In genomic region chr2:196260546-196260945, GRCh38 we compare ENCODE assay signal across 9 cellular contexts.
DNase-seq lines count a peak whose midpoint lies in the region; ATAC-seq and TF ChIP-seq lines count a peak whose summit lies in the region.
"Had no signal": no experiment of that assay in that cellular context is flagged by ENCODE, and none has a peak within 500 bp of the region (broad histone marks: within the 10 kb centered on the region; RNA-seq: fewer than 3 reads in every experiment).

No MANE protein-coding gene starts in this region.

- peak overlapping the region; percentile 60 for H3K4me2 ChIP-seq in hepatocyte

- no peaks in the 10 kb centered on the region for H3K9me2 ChIP-seq in hepatocyte (replicated peaks; ENCODE audit: insufficient read depth)

- no peaks in the 10 kb centered on the region for H3K27me3 ChIP-seq in hepatocyte
- H3K27me3 ChIP-seq: ascending aorta had no signal

- DNase-seq in activated CD8-positive, alpha-beta memory T cell treated with anti-CD3 and anti-CD28 coated beads, Interleukin-2, amount 10 ng/mL, durations not matched to agents 7 days and 5 days = no peak
- DNase-seq in activated CD8-positive, alpha-beta memory T cell treated with anti-CD3 and anti-CD28 coated beads, Interleukin-2, amount 50 U/mL, for 48 hours = no peak
- no peak for DNase-seq in activated B cell treated with CpG ODN at 0.5 μM for 24 hours
- DNase-seq in hepatocyte (ENCODE audit: low spot score) = no peak
- DNase-seq in stimulated activated naive CD8-positive, alpha-beta T cell treated with anti-CD3 and anti-CD28 coated beads, Interleukin-15, amount 100 ng/mL, for 72 hours = no peak
- no peak for DNase-seq in AG08395 (ENCODE audit: low spot score)
- DNase-seq in posterior vena cava (ENCODE audit: low spot score) = no peak

- WGBS in hepatocyte (ENCODE audit: low lambda C conversion rate, missing lambda C conversion rate) = 62% methylated on average over 5 of the region's 5 CpGs

- H3K27ac ChIP-seq in hepatocyte = peak overlapping the region; percentile 86
- H3K27ac ChIP-seq: ascending aorta had no signal

- CTCF ChIA-PET in activated CD8-positive, alpha-beta memory T cell treated with anti-CD3 and anti-CD28 coated beads, Interleukin-2, amount 10 ng/mL, durations not matched to agents 7 days and 5 days (lab: Charles Lee) = interaction anchor here (0.8 to 4.6 kb wide), 14 partner anchors 9 to 182 kb away, joined by 3 to 33 read pairs (median 4); no protein-coding TSS in a partner anchor
- CTCF ChIA-PET in activated B cell treated with CpG ODN at 0.5 μM for 24 hours (lab: Charles Lee) = interaction anchor here (1.3 to 4.7 kb wide), 8 partner anchors 10 to 183 kb away, joined by 3 to 27 read pairs (median 4); no protein-coding TSS in a partner anchor

- peak overlapping the region; percentile 73 for H3K4me3 Mint-ChIP-seq in activated CD8-positive, alpha-beta memory T cell treated with anti-CD3 and anti-CD28 coated beads, Interleukin-2, amount 10 ng/mL, durations not matched to agents 7 days and 5 days
- peak overlapping the region; percentile 67 for H3K4me3 Mint-ChIP-seq in activated B cell treated with CpG ODN at 0.5 μM for 24 hours
- peak overlapping the region; percentile 76 to 81 for H3K4me3 Mint-ChIP-seq in stimulated activated naive CD8-positive, alpha-beta T cell treated with anti-CD3 and anti-CD28 coated beads, Interleukin-15, amount 100 ng/mL, for 72 hours

- H3K4me1 Mint-ChIP-seq in activated CD8-positive, alpha-beta memory T cell treated with anti-CD3 and anti-CD28 coated beads, Interleukin-2, amount 10 ng/mL, durations not matched to agents 7 days and 5 days = peaks cover 78% of the 10 kb centered on the region
- H3K4me1 Mint-ChIP-seq in activated B cell treated with CpG ODN at 0.5 μM for 24 hours = peaks cover 61% of the 10 kb centered on the region
- H3K4me1 Mint-ChIP-seq in stimulated activated naive CD8-positive, alpha-beta T cell treated with anti-CD3 and anti-CD28 coated beads, Interleukin-15, amount 100 ng/mL, for 72 hours = peaks cover 63% of the 10 kb centered on the region

- peak; percentile 50 for ATAC-seq in activated CD8-positive, alpha-beta memory T cell treated with anti-CD3 and anti-CD28 coated beads, Interleukin-2, amount 10 ng/mL, durations not matched to agents 7 days and 5 days
- ATAC-seq in activated B cell treated with CpG ODN at 0.5 μM for 24 hours (ENCODE audit: low read depth) (peak; percentile 34), HG02610 (IDR thresholded peaks at IDR 0.05; ENCODE audit: unreplicated experiment) (no peak)
- ATAC-seq in stimulated activated naive CD8-positive, alpha-beta T cell treated with anti-CD3 and anti-CD28 coated beads, Interleukin-15, amount 100 ng/mL, for 72 hours = peak; percentile 70

- no peak for TF ChIP-seq CTCF in activated B cell treated with CpG ODN at 0.5 μM for 24 hours (IDR thresholded peaks at IDR 0.05)
- TF ChIP-seq CTCF in hepatocyte (IDR thresholded peaks at IDR 0.05; ENCODE audit: poor library complexity) = no peak

- peaks cover 18% of the 10 kb centered on the region for H3K79me2 ChIP-seq in hepatocyte

- POLR2A ChIA-PET in activated B cell treated with CpG ODN at 0.5 μM for 24 hours (lab: Charles Lee) = interaction anchor here (0.6 to 5.6 kb wide), 15 partner anchors 9 to 142 kb away, joined by 3 to 43 read pairs (median 7); partner anchors contain the start of gene STK17B

- H3K27me3 Mint-ChIP-seq in activated CD8-positive, alpha-beta memory T cell treated with anti-CD3 and anti-CD28 coated beads, Interleukin-2, amount 10 ng/mL, durations not matched to agents 7 days and 5 days = no peaks in the 10 kb centered on the region
- H3K27me3 Mint-ChIP-seq in activated B cell treated with CpG ODN at 0.5 μM for 24 hours = no peaks in the 10 kb centered on the region
- H3K27me3 Mint-ChIP-seq in stimulated activated naive CD8-positive, alpha-beta T cell treated with anti-CD3 and anti-CD28 coated beads, Interleukin-15, amount 100 ng/mL, for 72 hours = no peaks in the 10 kb centered on the region

- H3K4me3 ChIP-seq in hepatocyte = peak overlapping the region; percentile 17
- H3K4me3 ChIP-seq: ascending aorta had no signal

- H3K9me3 Mint-ChIP-seq in activated CD8-positive, alpha-beta memory T cell treated with anti-CD3 and anti-CD28 coated beads, Interleukin-2, amount 10 ng/mL, durations not matched to agents 7 days and 5 days (ENCODE audit: low read depth) = peaks cover 2% of the 10 kb centered on the region
- no peaks in the 10 kb centered on the region for H3K9me3 Mint-ChIP-seq in activated B cell treated with CpG ODN at 0.5 μM for 24 hours
- no peaks in the 10 kb centered on the region for H3K9me3 Mint-ChIP-seq in stimulated activated naive CD8-positive, alpha-beta T cell treated with anti-CD3 and anti-CD28 coated beads, Interleukin-15, amount 100 ng/mL, for 72 hours

- H3K4me1 ChIP-seq in hepatocyte (ENCODE audit: insufficient read depth) = peaks cover 28% of the 10 kb centered on the region
- H3K4me1 ChIP-seq: ascending aorta had no signal

- intact Hi-C loops in activated B cell treated with CpG ODN at 0.5 μM for 24 hours (cut with micrococcal nuclease) (loop anchor here (1.0 kb wide), 2 partner anchors 10 to 84 kb away; no protein-coding TSS in a partner anchor), posterior vena cava (cut with DNase I) (no loop called here)

- peak overlapping the region; percentile 93 for H3K27ac Mint-ChIP-seq in activated CD8-positive, alpha-beta memory T cell treated with anti-CD3 and anti-CD28 coated beads, Interleukin-2, amount 10 ng/mL, durations not matched to agents 7 days and 5 days
- peak overlapping the region; percentile 87 for H3K27ac Mint-ChIP-seq in activated B cell treated with CpG ODN at 0.5 μM for 24 hours
- H3K27ac Mint-ChIP-seq in stimulated activated naive CD8-positive, alpha-beta T cell treated with anti-CD3 and anti-CD28 coated beads, Interleukin-15, amount 100 ng/mL, for 72 hours = peak overlapping the region; percentile 96 to 97

- H4K20me1 ChIP-seq in hepatocyte (ENCODE audit: insufficient read depth, poor library complexity, severe bottlenecking) = no peaks in the 10 kb centered on the region

- no peaks in the 10 kb centered on the region for H3K36me3 ChIP-seq in hepatocyte (replicated peaks; ENCODE audit: insufficient read depth, low read depth)
- H3K36me3 ChIP-seq: ascending aorta had no signal

- no peaks in the 10 kb centered on the region for H3K9me3 ChIP-seq in hepatocyte (ENCODE audit: low read depth)
- H3K9me3 ChIP-seq: ascending aorta had no signal

- peak overlapping the region; percentile 8 for H2AFZ ChIP-seq in hepatocyte

- H3K36me3 Mint-ChIP-seq in activated CD8-positive, alpha-beta memory T cell treated with anti-CD3 and anti-CD28 coated beads, Interleukin-2, amount 10 ng/mL, durations not matched to agents 7 days and 5 days = peaks cover 8% of the 10 kb centered on the region
- no peaks in the 10 kb centered on the region for H3K36me3 Mint-ChIP-seq in activated B cell treated with CpG ODN at 0.5 μM for 24 hours (ENCODE audit: low read depth)
